In genomic region chr20:47857142-47857993, GRCh38 we compare ENCODE assay signal across 13 cellular contexts.
DNase-seq lines count a peak whose midpoint lies in the region; ATAC-seq, FAIRE-seq and TF ChIP-seq lines count a peak whose summit lies in the region.
"Had no signal": no experiment of that assay in that cellular context is flagged by ENCODE, and none has a peak within 500 bp of the region (broad histone marks: within the 10 kb centered on the region; RNA-seq: fewer than 3 reads in every experiment).

No MANE protein-coding gene starts in this region.

- H3K9me3 ChIP-seq in H9 (ENCODE audit: control insufficient read depth, low read depth, low read length) (no peaks in the 10 kb centered on the region), mammary epithelial cell (replicated peaks; ENCODE audit: insufficient read depth, low read length) (no peaks in the 10 kb centered on the region), MG63 (no peaks in the 10 kb centered on the region)

- no peak overlapping the region for H3K56ac ChIP-seq in H9 (ENCODE audit: insufficient read length, low read depth, low read length)

- H2BK5ac ChIP-seq in H9 (ENCODE audit: insufficient read length, low read length), result no peak overlapping the region

- no TSS peak for BruUV-seq in mammary epithelial cell (replicated peaks; lab: Mats Ljungman, UMichigan)

- no peak overlapping the region for H2BK15ac ChIP-seq in H9 (ENCODE audit: low read depth, low read length)

- intact Hi-C loops in mammary epithelial cell (cut with micrococcal nuclease), result no loop called here

- H3T11ph ChIP-seq in H9 (ENCODE audit: low read length), result no peak overlapping the region

- H3K27ac ChIP-seq in H9 (ENCODE audit: insufficient read length, low read depth, low read length), result no peak overlapping the region
- no peak overlapping the region for H3K27ac ChIP-seq in mammary epithelial cell (ENCODE audit: insufficient read depth, low read depth, low read length)

- no peak overlapping the region for H3K23ac ChIP-seq in H9 (ENCODE audit: insufficient read length, low read depth, low read length)

- no peaks in the 10 kb centered on the region for H3K79me2 ChIP-seq in H9 (ENCODE audit: insufficient read depth, low read length)
- no peaks in the 10 kb centered on the region for H3K79me2 ChIP-seq in mammary epithelial cell (ENCODE audit: insufficient read depth, low read length)

- H4K5ac ChIP-seq in H9 (ENCODE audit: insufficient read length, low read depth, low read length), result no peak overlapping the region

- H4K91ac ChIP-seq in H9 (ENCODE audit: insufficient read length, low read depth, low read length), result no peak overlapping the region

- DNase-seq in H9, result no peak
- peak; percentile 32 for DNase-seq in mammary epithelial cell
- DNase-seq in medulla oblongata (ENCODE audit: extremely low spot score), result peak; percentile 16
- peak; percentile 38 for DNase-seq in urothelium cell line (ENCODE audit: low spot score)
- DNase-seq in MG63, result no peak
- DNase-seq in NK-92 (lab: John Stamatoyannopoulos, UW; ENCODE audit: unreplicated experiment), result no peak
- DNase-seq: activated CD4-positive, alpha-beta T cell treated with anti-CD3 and anti-CD28 coated beads for 1 hour; IMR-90; OCI-M1; stimulated activated naive CD4-positive, alpha-beta T cell had no signal

- in situ Hi-C loops in mammary epithelial cell (cut with MboI; ENCODE audit: low sequenced_read_pairs in 2 of 2), result no loop called here

- no peaks in the 10 kb centered on the region for H4K20me1 ChIP-seq in H9 (ENCODE audit: control insufficient read depth, insufficient read depth, insufficient read length)
- H4K20me1 ChIP-seq in mammary epithelial cell (ENCODE audit: insufficient read depth, low read length), result no peaks in the 10 kb centered on the region

- H2BK120ac ChIP-seq in H9 (ENCODE audit: low read depth, low read length, poor library complexity, severe bottlenecking), result no peak overlapping the region

- H3K79me1 ChIP-seq in H9 (ENCODE audit: insufficient read depth, low read depth, low read length, poor library complexity, severe bottlenecking), result no peaks in the 10 kb centered on the region

- H2AFZ ChIP-seq in H9 (ENCODE audit: low read length) (no peak overlapping the region), mammary epithelial cell (ENCODE audit: low read depth, low read length) (no peak overlapping the region)

- no peak overlapping the region for H3K4me3 ChIP-seq in mammary epithelial cell (replicated peaks in 1 of 3; ENCODE audit: insufficient read depth in 1 of 3, low read depth in 2 of 3, low read length in 3 of 3)
- H3K4me3 ChIP-seq in MG63, result no peak overlapping the region
- H3K4me3 ChIP-seq: psoas muscle had no signal

- no peak overlapping the region for H2BK12ac ChIP-seq in H9 (ENCODE audit: insufficient read length, low read depth, low read length)

- H2BK20ac ChIP-seq in H9 (ENCODE audit: low read depth, low read length, poor library complexity, severe bottlenecking), result no peak overlapping the region

- H3K27ac Mint-ChIP-seq in H9, result peak overlapping the region in 1 of 3 experiments; percentile 79; a peak in 3 of 7 replicates

- H3K27me3 Mint-ChIP-seq in H9 (ENCODE audit: low read depth), result peaks cover 5% of the 10 kb centered on the region

- ATAC-seq in GM21390 (IDR thresholded peaks at IDR 0.05; ENCODE audit: unreplicated experiment), result no peak
- ATAC-seq: HCT116 had no signal

- no peaks in the 10 kb centered on the region for H3K23me2 ChIP-seq in H9 (ENCODE audit: insufficient read length, low read depth, low read length, poor library complexity, severe bottlenecking)

- H3K9ac ChIP-seq in H9 (ENCODE audit: extremely low read depth, insufficient read length, low read length) (no peak overlapping the region), mammary epithelial cell (ENCODE audit: insufficient read depth, low read length) (no peak overlapping the region)

- H3K4me3 Mint-ChIP-seq in H9, result no peak overlapping the region

- no peaks in the 10 kb centered on the region for H3K27me3 ChIP-seq in H9 (ENCODE audit: insufficient read depth, low read length)
- no peaks in the 10 kb centered on the region for H3K27me3 ChIP-seq in mammary epithelial cell (ENCODE audit: insufficient read depth, low read length)
- H3K27me3 ChIP-seq in MG63, result no peaks in the 10 kb centered on the region

- H3K4me2 ChIP-seq in H9 (ENCODE audit: insufficient read depth, insufficient read length, low read length), result no peak overlapping the region
- no peak overlapping the region for H3K4me2 ChIP-seq in mammary epithelial cell (ENCODE audit: insufficient read depth, low read depth, low read length)

- peaks cover 12 to 16% of the 10 kb centered on the region in 2 experiments for H3K4me1 Mint-ChIP-seq in H9

- H2AK5ac ChIP-seq in H9 (ENCODE audit: insufficient read length, low read length), result no peak overlapping the region

- H3K18ac ChIP-seq in H9 (ENCODE audit: insufficient read length, low read depth, low read length), result peak overlapping the region; percentile 50

- H3K4me1 ChIP-seq in H9 (ENCODE audit: insufficient read depth, low read length) (no peaks in the 10 kb centered on the region), mammary epithelial cell (ENCODE audit: insufficient read depth, low read length) (no peaks in the 10 kb centered on the region)
- H3K4me1 ChIP-seq: psoas muscle had no signal

- H3K36me3 ChIP-seq in mammary epithelial cell (ENCODE audit: insufficient read depth, low read length) (no peaks in the 10 kb centered on the region), MG63 (no peaks in the 10 kb centered on the region)

- H3K36me3 Mint-ChIP-seq in H9 (ENCODE audit: insufficient read depth in 1 of 3, low read depth in 3 of 3), result peaks cover 8 to 32% (median 19%) of the 10 kb centered on the region in 3 experiments

- no peak overlapping the region for H4K8ac ChIP-seq in H9 (replicated peaks; ENCODE audit: insufficient read length, low read depth, low read length)

- peak overlapping the region; percentile 45 for H3K14ac ChIP-seq in H9 (ENCODE audit: insufficient read depth, low read length)

- WGBS in H9 (ENCODE audit: extremely low coverage, insufficient read length, low lambda C conversion rate), result no CpG with 5 or more reads among the region's 18 CpGs
- WGBS in mammary epithelial cell (ENCODE audit: low coverage, missing lambda C conversion rate), result 71% methylated on average over 14 of the region's 18 CpGs

- peak; percentile 46 for FAIRE-seq in urothelium cell line (lab: Jason Lieb, UNC)

- dilution Hi-C loops in mammary epithelial cell (cut with HindIII; ENCODE audit: low sequenced_read_pairs), result no loop called here

- no peak for TF ChIP-seq CTCF in H9 (conservative IDR thresholded peaks at IDR 0.05)
- no peak for TF ChIP-seq CTCF in mammary epithelial cell (conservative IDR thresholded peaks at IDR 0.05 in 1 of 2, IDR thresholded peaks at IDR 0.05 in 1 of 2; ENCODE audit: extremely low read depth in 1 of 2, insufficient read depth in 1 of 2, low read depth in 1 of 2, low read length in 2 of 2)

- H3K9me3 Mint-ChIP-seq in H9, result peaks cover 36 to 38% of the 10 kb centered on the region in 2 experiments

- CTCF ChIA-PET in mammary epithelial cell (lab: Charles Lee; ENCODE audit: low non-redundant PET), result no interaction called here

- H3K4ac ChIP-seq in H9 (ENCODE audit: low read depth, low read length), result no peak overlapping the region

Comparison
In these comparisons a context has a peak if more than half of its experiments do, and no peak if none do; other contexts are left out.
1. DNase-seq: peak in mammary epithelial cell (single experiment), medulla oblongata (single experiment) and urothelium cell line (single experiment); none in H9 (single experiment), MG63 (single experiment) and NK-92 (single experiment).